In the genomic region with DNA sequence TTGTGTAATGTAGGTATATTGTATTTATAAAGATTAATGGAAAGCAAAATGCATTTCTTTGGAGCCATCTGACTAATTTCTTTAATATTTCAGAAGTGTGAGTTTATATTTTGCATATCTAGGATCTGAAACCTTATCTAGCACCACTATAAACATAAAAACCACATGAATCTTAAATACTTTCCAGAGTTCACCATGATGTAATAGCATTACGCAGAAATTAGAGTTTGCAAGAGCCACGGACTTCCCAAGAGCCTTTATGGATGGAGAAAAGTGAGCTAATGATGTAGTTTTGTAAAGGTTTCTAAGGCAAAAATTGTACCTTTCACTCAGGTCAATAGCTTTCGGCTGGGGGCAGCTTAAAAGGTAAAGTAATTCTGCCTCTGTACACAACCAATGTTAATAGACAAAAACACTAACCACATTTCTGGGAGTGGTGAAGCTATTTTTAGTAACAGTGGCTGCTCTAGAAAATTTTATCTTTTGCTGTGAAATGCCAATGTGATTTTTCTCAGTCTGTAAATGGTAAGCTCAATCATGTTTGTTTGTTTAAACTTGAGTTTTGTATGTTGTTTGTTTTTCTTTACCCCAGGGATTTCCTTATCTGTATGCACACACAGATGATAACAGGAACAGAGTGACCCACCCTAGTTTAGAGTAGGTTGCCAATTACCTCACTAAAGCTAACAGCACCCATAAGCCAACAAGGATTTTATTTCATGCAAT, we compare ENCODE assay signal across 20 cellular contexts.
DNase-seq lines count a peak whose midpoint lies in the region; ATAC-seq and TF ChIP-seq lines count a peak whose summit lies in the region.
"Had no signal": no experiment of that assay in that cellular context is flagged by ENCODE, and none has a peak within 500 bp of the region (broad histone marks: within the 10 kb centered on the region; RNA-seq: fewer than 3 reads in every experiment).

No MANE protein-coding gene starts in this region.

- DNase-seq in AG04450 (ENCODE audit: low read depth, low spot score) (peak; percentile 59), LNCaP clone FGC (ENCODE audit: low read depth) (peak; percentile 37), cardiac fibroblast (ENCODE audit: low read depth in 2 of 2) (peak; percentile 38 to 56), mesothelial cell of epicardium (ENCODE audit: low spot score in 2 of 2, unreplicated experiment in 2 of 2) (no peak), GM13977 (ENCODE audit: low spot score) (no peak)
- DNase-seq: activated CD4-positive, CD25-positive, alpha-beta regulatory T cell; activated naive CD4-positive, alpha-beta T cell treated with Interleukin-2 at 50 U/mL for 16 hours; KG1; NCI-H1694 treated with DMSO at 0.1 percent for 48 hours; NCI-H524; PC-9; stimulated activated naive CD8-positive, alpha-beta T cell treated with anti-CD3 and anti-CD28 coated beads, Interleukin-15, Interleukin-2, amounts not matched to agents 100 U/mL and 50 U/mL, for 24 hours; SW 1271 had no signal

- no peaks in the 10 kb centered on the region for H3K27me3 Mint-ChIP-seq in mesothelial cell of epicardium (ENCODE audit: low read depth)

- no peak overlapping the region for H3K4me3 Mint-ChIP-seq in mesothelial cell of epicardium
- H3K4me3 Mint-ChIP-seq: central memory CD8-positive, alpha-beta T cell had no signal

- H3K36me3 Mint-ChIP-seq in mesothelial cell of epicardium: peaks cover 19% of the 10 kb centered on the region

- CTCF ChIA-PET in AG04450 (lab: Charles Lee): interaction anchor here (0.6 to 2.0 kb wide), 2 partner anchors 20 to 146 kb away, joined by 3 to 8 read pairs; no protein-coding TSS in a partner anchor

- no peaks in the 10 kb centered on the region for H3K27me3 ChIP-seq in AG04450 (ENCODE audit: control insufficient read depth, insufficient read depth, low read length)

- ATAC-seq in GM18861 (IDR thresholded peaks at IDR 0.05; ENCODE audit: unreplicated experiment) (no peak), GM18519 (IDR thresholded peaks at IDR 0.05; ENCODE audit: low FRiP score, unreplicated experiment) (no peak), HG02885 (IDR thresholded peaks at IDR 0.05; ENCODE audit: poor library complexity, unreplicated experiment) (no peak)
- ATAC-seq: stimulated activated naive CD8-positive, alpha-beta T cell treated with anti-CD3 and anti-CD28 coated beads, Interleukin-15, Interleukin-2, amounts not matched to agents 100 U/mL and 50 U/mL, for 24 hours had no signal

- in situ Hi-C loops in GM13977 (cut with MboI; ENCODE audit: low pct_unique_long_range_greater_than_20kb, low sequenced_read_pairs, unreplicated experiment): no loop called here

- TF ChIP-seq CTCF in AG04450 (IDR thresholded peaks at IDR 0.05; ENCODE audit: low read depth, low read length) (no peak), LNCaP clone FGC (IDR thresholded peaks at IDR 0.05; ENCODE audit: control insufficient read depth, extremely low read depth, insufficient read depth) (no peak), cardiac fibroblast (IDR thresholded peaks at IDR 0.05; ENCODE audit: low read depth, low read length) (no peak), mesothelial cell of epicardium (IDR thresholded peaks at IDR 0.05; ENCODE audit: unreplicated experiment) (no peak), GM13977 (IDR thresholded peaks at IDR 0.05; ENCODE audit: extremely low read depth, insufficient read depth, missing control alignments) (no peak)

- H3K27ac ChIP-seq in AG04450 (ENCODE audit: low read depth, low read length): no peak overlapping the region
- H3K27ac ChIP-seq: epithelial cell of prostate, PC-9, skin epidermis had no signal

- H3K9me3 Mint-ChIP-seq in mesothelial cell of epicardium: peaks cover 20% of the 10 kb centered on the region
- H3K9me3 Mint-ChIP-seq: central memory CD8-positive, alpha-beta T cell had no signal

- H3K4me1 Mint-ChIP-seq in mesothelial cell of epicardium: peaks cover 39% of the 10 kb centered on the region

- H3K27ac Mint-ChIP-seq in mesothelial cell of epicardium: peak overlapping the region; percentile 64

- POLR2A ChIA-PET in AG04450 (lab: Yijun Ruan, JAX): interaction anchor here (0.6 to 1.8 kb wide), 3 partner anchors 111 to 186 kb away, joined by 3 to 5 read pairs (median 5); no protein-coding TSS in a partner anchor

- H3K9me3 ChIP-seq in AG04450 (ENCODE audit: control insufficient read depth, insufficient read depth, low read length): peaks cover 2% of the 10 kb centered on the region; the same call in 1 of the 2 replicates

- H3K4me3 ChIP-seq in AG04450 (ENCODE audit: low read depth, low read length) (no peak overlapping the region), LNCaP clone FGC (ENCODE audit: low read depth, low read length) (no peak overlapping the region), cardiac fibroblast (replicated peaks in 1 of 2; ENCODE audit: low read depth in 2 of 2, low read length in 2 of 2) (no peak overlapping the region)
- H3K4me3 ChIP-seq: lung, PC-9, skin epidermis had no signal

Comparison
In these comparisons a context has a peak if more than half of its experiments do, and no peak if none do; other contexts are left out.
1. DNase-seq: peak in AG04450 (single experiment), LNCaP clone FGC (single experiment) and cardiac fibroblast (2 of 2); none in mesothelial cell of epicardium (0 of 2) and GM13977 (single experiment).